Comparison of ENCODE assay signal across 1 cellular context in genomic region chr5:132446621-132447020, GRCh38.
TF ChIP-seq lines count a peak whose summit lies in the region.

No MANE protein-coding gene starts in this region.

TF ChIP-seq in WTC11, 78 proteins besides CTCF, POLR2A, EP300 and RAD21 (continued from another document):
- TF ChIP-seq, protein P1, sequence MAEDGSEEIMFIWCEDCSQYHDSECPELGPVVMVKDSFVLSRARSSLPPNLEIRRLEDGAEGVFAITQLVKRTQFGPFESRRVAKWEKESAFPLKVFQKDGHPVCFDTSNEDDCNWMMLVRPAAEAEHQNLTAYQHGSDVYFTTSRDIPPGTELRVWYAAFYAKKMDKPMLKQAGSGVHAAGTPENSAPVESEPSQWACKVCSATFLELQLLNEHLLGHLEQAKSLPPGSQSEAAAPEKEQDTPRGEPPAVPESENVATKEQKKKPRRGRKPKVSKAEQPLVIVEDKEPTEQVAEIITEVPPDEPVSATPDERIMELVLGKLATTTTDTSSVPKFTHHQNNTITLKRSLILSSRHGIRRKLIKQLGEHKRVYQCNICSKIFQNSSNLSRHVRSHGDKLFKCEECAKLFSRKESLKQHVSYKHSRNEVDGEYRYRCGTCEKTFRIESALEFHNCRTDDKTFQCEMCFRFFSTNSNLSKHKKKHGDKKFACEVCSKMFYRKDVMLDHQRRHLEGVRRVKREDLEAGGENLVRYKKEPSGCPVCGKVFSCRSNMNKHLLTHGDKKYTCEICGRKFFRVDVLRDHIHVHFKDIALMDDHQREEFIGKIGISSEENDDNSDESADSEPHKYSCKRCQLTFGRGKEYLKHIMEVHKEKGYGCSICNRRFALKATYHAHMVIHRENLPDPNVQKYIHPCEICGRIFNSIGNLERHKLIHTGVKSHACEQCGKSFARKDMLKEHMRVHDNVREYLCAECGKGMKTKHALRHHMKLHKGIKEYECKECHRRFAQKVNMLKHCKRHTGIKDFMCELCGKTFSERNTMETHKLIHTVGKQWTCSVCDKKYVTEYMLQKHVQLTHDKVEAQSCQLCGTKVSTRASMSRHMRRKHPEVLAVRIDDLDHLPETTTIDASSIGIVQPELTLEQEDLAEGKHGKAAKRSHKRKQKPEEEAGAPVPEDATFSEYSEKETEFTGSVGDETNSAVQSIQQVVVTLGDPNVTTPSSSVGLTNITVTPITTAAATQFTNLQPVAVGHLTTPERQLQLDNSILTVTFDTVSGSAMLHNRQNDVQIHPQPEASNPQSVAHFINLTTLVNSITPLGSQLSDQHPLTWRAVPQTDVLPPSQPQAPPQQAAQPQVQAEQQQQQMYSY (CRISPR knock-in tag; IDR thresholded peaks at IDR 0.05): no peak
TF ChIP-seq in WTC11: peak in this region for 0.
